23 cellular contexts compared by ENCODE assay signal in the genomic region with DNA sequence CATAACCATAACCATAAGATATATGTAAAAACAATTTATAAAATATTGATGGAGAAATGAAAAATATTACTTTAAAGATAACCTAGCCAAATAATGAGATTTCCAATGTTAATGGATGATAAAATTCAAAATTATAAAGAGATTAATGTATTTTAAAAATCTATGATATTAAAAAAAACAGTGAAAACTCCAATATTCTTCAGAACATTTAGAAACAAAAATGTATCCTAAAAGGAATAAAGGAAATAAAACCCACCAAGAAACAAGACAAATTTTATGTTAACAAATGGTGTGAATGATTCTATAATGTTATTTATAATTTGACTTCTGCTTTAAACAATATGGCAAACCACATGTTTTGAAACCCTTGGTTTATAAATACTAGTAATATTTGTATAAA.
"Had no signal": no experiment of that assay in that cellular context is flagged by ENCODE, and none has a peak within 500 bp of the region (broad histone marks: within the 10 kb centered on the region; RNA-seq: fewer than 3 reads in every experiment).

No MANE protein-coding gene starts in this region.

- H3K27me3 Mint-ChIP-seq: dendritic cell treated with granulocyte-macrophage colony-stimulating factor and Interleukin-4, amounts not matched to agents 40 ng/mL and 50 ng/mL, for 4 days; effector memory CD8-positive, alpha-beta T cell; naive thymus-derived CD4-positive, alpha-beta T cell; progenitor cell of endocrine pancreas; stimulated activated naive CD8-positive, alpha-beta T cell treated with anti-CD3 and anti-CD28 coated beads, Interleukin-15, Interleukin-2, amounts not matched to agents 100 ng/mL and 50 ng/mL, for 24 hours had no signal

- H3K27me3 ChIP-seq: esophagus muscularis mucosa, gastroesophageal sphincter, hepatocyte, ovary, tibial artery, upper lobe of left lung, uterus had no signal

- H3K4me1 ChIP-seq: esophagus muscularis mucosa, gastroesophageal sphincter, tibial artery, upper lobe of left lung, uterus had no signal

- DNase-seq: effector memory CD8-positive, alpha-beta T cell; glutamatergic neuron; mammary epithelial cell; naive thymus-derived CD4-positive, alpha-beta T cell; nephron progenitor cell; nucleus accumbens; ovary; right cardiac atrium; stimulated activated CD4-positive, alpha-beta T cell treated with anti-CD3 and anti-CD28 coated beads, Interleukin-4, amount 100 ng/mL, for 1 hour; stimulated activated CD8-positive, alpha-beta memory T cell treated with anti-CD3 and anti-CD28 coated beads, Interleukin-4, amount 100 ng/mL, for 48 hours; tibial artery; upper lobe of left lung; uterus had no signal

- H3K4me2 ChIP-seq: hepatocyte had no signal

- H3K27ac Mint-ChIP-seq: dendritic cell treated with granulocyte-macrophage colony-stimulating factor and Interleukin-4, amounts not matched to agents 40 ng/mL and 50 ng/mL, for 4 days; effector memory CD8-positive, alpha-beta T cell; naive thymus-derived CD4-positive, alpha-beta T cell; nephron progenitor cell; progenitor cell of endocrine pancreas; stimulated activated effector memory CD8-positive, alpha-beta T cell treated with anti-CD3 and anti-CD28 coated beads, Interleukin-12 subunit alpha, Interleukin-12 subunit beta, amount 100 ng/mL, for 72 hours; stimulated activated naive CD8-positive, alpha-beta T cell treated with anti-CD3 and anti-CD28 coated beads, Interleukin-15, Interleukin-2, amounts not matched to agents 100 ng/mL and 50 ng/mL, for 24 hours had no signal

- H3K79me2 ChIP-seq: hepatocyte had no signal

- H3K36me3 Mint-ChIP-seq: naive thymus-derived CD4-positive, alpha-beta T cell; stimulated activated effector memory CD8-positive, alpha-beta T cell treated with anti-CD3 and anti-CD28 coated beads, Interleukin-12 subunit alpha, Interleukin-12 subunit beta, amount 100 ng/mL, for 72 hours had no signal

- H2AFZ ChIP-seq: hepatocyte had no signal

- H3K9me3 Mint-ChIP-seq: dendritic cell treated with granulocyte-macrophage colony-stimulating factor and Interleukin-4, amounts not matched to agents 40 ng/mL and 50 ng/mL, for 4 days; effector memory CD8-positive, alpha-beta T cell; nephron progenitor cell had no signal

- H3K4me1 Mint-ChIP-seq: naive thymus-derived CD4-positive, alpha-beta T cell; nephron progenitor cell; stimulated activated effector memory CD8-positive, alpha-beta T cell treated with anti-CD3 and anti-CD28 coated beads, Interleukin-12 subunit alpha, Interleukin-12 subunit beta, amount 100 ng/mL, for 72 hours had no signal

- H3K27ac ChIP-seq: epithelial cell of prostate, esophagus muscularis mucosa, gastroesophageal sphincter, hepatocyte, ovary, tibial artery, upper lobe of left lung, uterus had no signal

- ATAC-seq: effector memory CD8-positive, alpha-beta T cell; gastroesophageal sphincter; left lobe of liver; naive thymus-derived CD4-positive, alpha-beta T cell; right cardiac atrium; stimulated activated effector memory CD8-positive, alpha-beta T cell treated with anti-CD3 and anti-CD28 coated beads, Interleukin-12 subunit alpha, Interleukin-12 subunit beta, amount 100 ng/mL, for 72 hours had no signal

- H3K4me3 Mint-ChIP-seq: dendritic cell treated with granulocyte-macrophage colony-stimulating factor and Interleukin-4, amounts not matched to agents 40 ng/mL and 50 ng/mL, for 4 days; effector memory CD8-positive, alpha-beta T cell; naive thymus-derived CD4-positive, alpha-beta T cell; nephron progenitor cell; stimulated activated effector memory CD8-positive, alpha-beta T cell treated with anti-CD3 and anti-CD28 coated beads, Interleukin-12 subunit alpha, Interleukin-12 subunit beta, amount 100 ng/mL, for 72 hours; stimulated activated naive CD8-positive, alpha-beta T cell treated with anti-CD3 and anti-CD28 coated beads, Interleukin-15, Interleukin-2, amounts not matched to agents 100 ng/mL and 50 ng/mL, for 24 hours had no signal

- FAIRE-seq: islet of Langerhans had no signal

- H3K4me3 ChIP-seq: esophagus muscularis mucosa, gastroesophageal sphincter, hepatocyte, ovary, tibial artery, upper lobe of left lung, uterus had no signal

- H3K36me3 ChIP-seq: esophagus muscularis mucosa, gastroesophageal sphincter, ovary, tibial artery, upper lobe of left lung, uterus had no signal

- H3K9me3 ChIP-seq: esophagus muscularis mucosa, gastroesophageal sphincter, ovary, tibial artery, upper lobe of left lung, uterus had no signal
